In genomic region chr17:30922235-30922993, GRCh38 we compare ENCODE assay signal across 8 cellular contexts. TPM values are rescaled to one million over a fixed set of nuclear protein-coding genes. Genes with fewer than 3 reads are reported as not detected.
DNase-seq lines count a peak whose midpoint lies in the region; ATAC-seq, FAIRE-seq and TF ChIP-seq lines count a peak whose summit lies in the region.

No MANE protein-coding gene starts in this region.

- peaks cover 7 to 18% (median 14%) of the 10 kb centered on the region in 7 donors for H3K4me1 Mint-ChIP-seq in naive thymus-derived CD4-positive, alpha-beta T cell

- H3K79me2 ChIP-seq in endothelial cell of umbilical vein (ENCODE audit: control insufficient read depth, insufficient read depth, low read length) = no peaks in the 10 kb centered on the region

- H4K20me1 ChIP-seq in endothelial cell of umbilical vein (replicated peaks; ENCODE audit: control insufficient read depth, extremely low read depth, insufficient read depth, low read length) = no peaks in the 10 kb centered on the region

- no peaks in the 10 kb centered on the region for H3K9me3 Mint-ChIP-seq in naive thymus-derived CD4-positive, alpha-beta T cell

- in situ Hi-C loops in Panc1 (cut with HindIII; ENCODE audit: low pct_unique_long_range_greater_than_20kb, low sequenced_read_pairs) = no loop called here

- no peak overlapping the region for H3K9ac ChIP-seq in endothelial cell of umbilical vein (replicated peaks; ENCODE audit: extremely low read depth, insufficient read depth, low read length)

- H3K9me3 ChIP-seq in Panc1 (ENCODE audit: control insufficient read depth, insufficient read depth, low read depth, low read length) (no peaks in the 10 kb centered on the region), endothelial cell of umbilical vein (replicated peaks; ENCODE audit: control insufficient read depth, insufficient read depth, low read length) (no peaks in the 10 kb centered on the region)
- H3K9me3 ChIP-seq in naive thymus-derived CD4-positive, alpha-beta T cell (ENCODE audit: control insufficient read depth in 2 of 3, low read length in 3 of 3) = no peaks in the 10 kb centered on the region

- H3K27me3 ChIP-seq in Panc1 (ENCODE audit: control insufficient read depth, insufficient read depth, low read length) (peaks cover 9% of the 10 kb centered on the region), endothelial cell of umbilical vein (ENCODE audit: control insufficient read depth in 2 of 2, insufficient read depth in 2 of 2, low read length in 2 of 2) (peaks cover 10 to 20% of the 10 kb centered on the region in 2 experiments)
- H3K27me3 ChIP-seq in naive thymus-derived CD4-positive, alpha-beta T cell (ENCODE audit: control insufficient read depth in 2 of 2, insufficient read depth in 2 of 2, low read length in 2 of 2) = peaks cover 0 to 3% of the 10 kb centered on the region in 2 donors

- peak overlapping the region; percentile 24 for H3K4me2 ChIP-seq in endothelial cell of umbilical vein (ENCODE audit: insufficient read depth, low read length)

- H3K4me3 ChIP-seq in Panc1 (ENCODE audit: low read depth in 2 of 2, low read length in 2 of 2) (peak overlapping the region; percentile 43 to 53), endothelial cell of umbilical vein (replicated peaks in 1 of 3; ENCODE audit: insufficient read depth in 1 of 3, low read depth in 1 of 3, low read length in 3 of 3) (peak overlapping the region in 1 of 3 experiments; percentile 20)
- no peak overlapping the region for H3K4me3 ChIP-seq in naive thymus-derived CD4-positive, alpha-beta T cell (ENCODE audit: low read length)

- H3K27ac ChIP-seq in Panc1 (ENCODE audit: low read length) (no peak overlapping the region), endothelial cell of umbilical vein (ENCODE audit: insufficient read depth, low read depth, low read length) (no peak overlapping the region), RWPE1 (no peak overlapping the region)
- H3K27ac ChIP-seq in naive thymus-derived CD4-positive, alpha-beta T cell (ENCODE audit: low read depth, low read length) = no peak overlapping the region

- FAIRE-seq in endothelial cell of umbilical vein (lab: Jason Lieb, UNC) = no peak

- TF ChIP-seq CTCF in Panc1 (IDR thresholded peaks at IDR 0.05) (no peak), endothelial cell of umbilical vein (IDR thresholded peaks at IDR 0.05; ENCODE audit: extremely low read depth in 1 of 2, insufficient read depth in 1 of 2, low read depth in 1 of 2, low read length in 2 of 2) (no peak), RWPE1 (conservative IDR thresholded peaks at IDR 0.05; ENCODE audit: low read depth) (no peak)

- CTCF ChIA-PET in Panc1 (lab: Charles Lee) = interaction anchor here (0.6 kb wide), 1 partner anchor 288 kb away, joined by 3 read pairs; no protein-coding TSS in a partner anchor
- CTCF ChIA-PET in endothelial cell of umbilical vein (lab: Charles Lee) = interaction anchor here (1.0 to 1.7 kb wide), 2 partner anchors 12 to 48 kb away, joined by 3 to 4 read pairs; partner anchors contain the start of gene RNF135
- CTCF ChIA-PET in naive thymus-derived CD4-positive, alpha-beta T cell (lab: Charles Lee) = no interaction called here
- CTCF ChIA-PET in RWPE1 (lab: Yijun Ruan, JAX) = no interaction called here

- H3K36me3 Mint-ChIP-seq in naive thymus-derived CD4-positive, alpha-beta T cell = peaks cover 0 to 5% (median 2%) of the 10 kb centered on the region in 5 donors

- dilution Hi-C loops in endothelial cell of umbilical vein (cut with MboI; ENCODE audit: extremely low pct_ligation_motif_present, low sequenced_read_pairs) = no loop called here

- POLR2A ChIA-PET in Panc1 (lab: Charles Lee) = interaction anchor here (0.6 to 1.0 kb wide), 2 partner anchors 10 to 393 kb away, joined by 3 to 6 read pairs; no protein-coding TSS in a partner anchor
- POLR2A ChIA-PET in endothelial cell of umbilical vein (lab: Charles Lee) = interaction anchor here (0.6 kb wide), 1 partner anchor 17 kb away, joined by 3 read pairs; no protein-coding TSS in a partner anchor
- POLR2A ChIA-PET in naive thymus-derived CD4-positive, alpha-beta T cell (lab: Charles Lee) = no interaction called here
- POLR2A ChIA-PET in RWPE1 (lab: Yijun Ruan, JAX; ENCODE audit: low non-redundant PET) = no interaction called here

- H3K36me3 ChIP-seq in Panc1 (ENCODE audit: control insufficient read depth, insufficient read depth, low read length) (no peaks in the 10 kb centered on the region), endothelial cell of umbilical vein (ENCODE audit: control insufficient read depth in 2 of 2, extremely low read depth in 1 of 2, insufficient read depth in 2 of 2, low read length in 2 of 2) (no peaks in the 10 kb centered on the region)
- H3K36me3 ChIP-seq in naive thymus-derived CD4-positive, alpha-beta T cell (ENCODE audit: control insufficient read depth in 2 of 3, insufficient read depth in 3 of 3, low read length in 3 of 3) = no peaks in the 10 kb centered on the region

- H2AFZ ChIP-seq in endothelial cell of umbilical vein (ENCODE audit: low read depth, low read length) = peak overlapping the region; percentile 74

- DNase-seq in EL = peak; percentile 21
- DNase-seq in Panc1 (ENCODE audit: low read depth, low spot score) = no peak
- no peak for DNase-seq in endothelial cell of umbilical vein (ENCODE audit: low read depth, low spot score)
- peak in 1 of 9 donors; percentile 14 for DNase-seq in naive thymus-derived CD4-positive, alpha-beta T cell
- no peak for DNase-seq in HPDE6-E6E7 (ENCODE audit: extremely low spot score)
- no peak for DNase-seq in RWPE1 (ENCODE audit: low spot score)
- no peak for DNase-seq in GM19238 (ENCODE audit: insufficient read length, low spot score)

- peak overlapping the region in 1 of 9 donors; percentile 31 for H3K27ac Mint-ChIP-seq in naive thymus-derived CD4-positive, alpha-beta T cell

- intact Hi-C loops in Panc1 (cut with micrococcal nuclease; ENCODE audit: unreplicated experiment) (no loop called here), endothelial cell of umbilical vein (cut with micrococcal nuclease) (no loop called here)
- intact Hi-C loops in naive thymus-derived CD4-positive, alpha-beta T cell (cut with micrococcal nuclease) = no loop called here

- peaks cover 5% of the 10 kb centered on the region; the same call in 1 of the 2 replicates for H3K4me1 ChIP-seq in Panc1 (ENCODE audit: control insufficient read depth, insufficient read depth, low read length)
- peaks cover 19% of the 10 kb centered on the region for H3K4me1 ChIP-seq in endothelial cell of umbilical vein (ENCODE audit: control insufficient read depth, extremely low read depth, insufficient read depth, low read length)
- H3K4me1 ChIP-seq in naive thymus-derived CD4-positive, alpha-beta T cell (ENCODE audit: control insufficient read depth in 2 of 2, insufficient read depth in 2 of 2, low read length in 2 of 2) = no peaks in the 10 kb centered on the region

- no peaks in the 10 kb centered on the region for H3K9me1 ChIP-seq in endothelial cell of umbilical vein (replicated peaks; ENCODE audit: control insufficient read depth, extremely low read depth, insufficient read depth, low read length)

- H3K27me3 Mint-ChIP-seq in naive thymus-derived CD4-positive, alpha-beta T cell = peaks cover 40 to 65% (median 58%) of the 10 kb centered on the region in 5 donors

- ATAC-seq in Panc1 (peak; percentile 59), HG03039 (IDR thresholded peaks at IDR 0.05; ENCODE audit: unreplicated experiment) (no peak)
- ATAC-seq in naive thymus-derived CD4-positive, alpha-beta T cell = peak; percentile 58

- TF ChIP-seq POLR2A in endothelial cell of umbilical vein (IDR thresholded peaks at IDR 0.05; ENCODE audit: low read depth, low read length) = no peak

- peak overlapping the region; percentile 25 to 93 (median 72) for H3K4me3 Mint-ChIP-seq in naive thymus-derived CD4-positive, alpha-beta T cell

- BruUV-seq in Panc1 (replicated peaks; lab: Mats Ljungman, UMichigan) (no TSS peak), endothelial cell of umbilical vein (replicated peaks; lab: Mats Ljungman, UMichigan) (no TSS peak)

RNA-seq across cellular contexts. Expression of gene ADAP2, which starts 0.7 kb away (rescaled TPM):
- total RNA-seq in Panc1 (2021; ENCODE audit: unreplicated experiment) = 2.4 TPM
- polyA plus RNA-seq in Panc1 (2012; ENCODE audit: insufficient read length) = 2.5 TPM
- 1.0 and 1.1 TPM in 2 replicates for total RNA-seq in endothelial cell of umbilical vein
- polyA plus RNA-seq in endothelial cell of umbilical vein = 0.28 and 0.53 TPM in 2 replicates
- polyA plus RNA-seq in endothelial cell of umbilical vein (2011; cell fraction: cytosol; rRNA removed) = 0.21 and 0.23 TPM in 2 replicates
- 0.31 and 0.74 TPM in 2 replicates for polyA plus RNA-seq in endothelial cell of umbilical vein (2011; cell fraction: nucleus; rRNA removed)
- polyA plus RNA-seq in endothelial cell of umbilical vein (2012) = 0.33 and 0.38 TPM in 2 replicates
- polyA minus RNA-seq in endothelial cell of umbilical vein = 0.55 and 1.6 TPM in 2 replicates
- not detected for polyA minus RNA-seq in endothelial cell of umbilical vein (2011; cell fraction: cytosol; rRNA and poly(A)+ RNA removed)
- polyA minus RNA-seq in endothelial cell of umbilical vein (2011; cell fraction: nucleus; rRNA and poly(A)+ RNA removed) = 2.0 TPM in 1 of 2 replicates, not detected in the other
- total RNA-seq in naive thymus-derived CD4-positive, alpha-beta T cell = 10 to 100 TPM in 1 of 5 experiments, 1 to 10 TPM in 4; 2.6 to 18.9 (median 4.9) TPM
- polyA plus RNA-seq in naive thymus-derived CD4-positive, alpha-beta T cell = not detected

RNA-seq across cellular contexts. Expression of gene TEFM, which starts 16.4 kb away (rescaled TPM):
- total RNA-seq in Panc1 (2021; ENCODE audit: unreplicated experiment) (13.0 TPM), endothelial cell of umbilical vein (12.0 and 12.7 TPM in 2 replicates)
- polyA plus RNA-seq in Panc1 (2012; ENCODE audit: insufficient read length) = 6.9 TPM
- 3.7 and 4.8 TPM in 2 replicates for polyA plus RNA-seq in endothelial cell of umbilical vein
- polyA plus RNA-seq in endothelial cell of umbilical vein (2011; cell fraction: cytosol; rRNA removed) = 5.9 and 6.1 TPM in 2 replicates
- 8.2 and 8.7 TPM in 2 replicates for polyA plus RNA-seq in endothelial cell of umbilical vein (2011; cell fraction: nucleus; rRNA removed)
- polyA plus RNA-seq in endothelial cell of umbilical vein (2012) = 14.4 and 16.7 TPM in 2 replicates
- 5.5 and 6.7 TPM in 2 replicates for polyA minus RNA-seq in endothelial cell of umbilical vein
- polyA minus RNA-seq in endothelial cell of umbilical vein (2011; cell fraction: cytosol; rRNA and poly(A)+ RNA removed) = 5.9 TPM
- polyA minus RNA-seq in endothelial cell of umbilical vein (2011; cell fraction: nucleus; rRNA and poly(A)+ RNA removed) = 8.2 and 9.2 TPM in 2 replicates
- total RNA-seq in naive thymus-derived CD4-positive, alpha-beta T cell = 10 to 100 TPM in 4 of 5 experiments, 1 to 10 TPM in 1; 8.5 to 22.1 (median 16.5) TPM
- polyA plus RNA-seq in naive thymus-derived CD4-positive, alpha-beta T cell = 10 to 100 TPM; 18.2 to 23.1 TPM

RNA-seq across cellular contexts. Expression of gene RNF135, which starts 48.4 kb away (rescaled TPM):
- total RNA-seq in Panc1 (2021; ENCODE audit: unreplicated experiment) = 41.8 TPM
- polyA plus RNA-seq in Panc1 (2012; ENCODE audit: insufficient read length) = 38.0 TPM
- 11.6 and 11.7 TPM in 2 replicates for total RNA-seq in endothelial cell of umbilical vein
- 12.0 and 13.4 TPM in 2 replicates for polyA plus RNA-seq in endothelial cell of umbilical vein
- 12.8 and 13.8 TPM in 2 replicates for polyA plus RNA-seq in endothelial cell of umbilical vein (2011; cell fraction: cytosol; rRNA removed)
- polyA plus RNA-seq in endothelial cell of umbilical vein (2011; cell fraction: nucleus; rRNA removed) = 7.0 and 7.5 TPM in 2 replicates
- 13.4 and 16.8 TPM in 2 replicates for polyA plus RNA-seq in endothelial cell of umbilical vein (2012)
- 9.5 and 10.0 TPM in 2 replicates for polyA minus RNA-seq in endothelial cell of umbilical vein
- polyA minus RNA-seq in endothelial cell of umbilical vein (2011; cell fraction: cytosol; rRNA and poly(A)+ RNA removed) = 9.8 TPM
- 2.5 and 2.8 TPM in 2 replicates for polyA minus RNA-seq in endothelial cell of umbilical vein (2011; cell fraction: nucleus; rRNA and poly(A)+ RNA removed)
- total RNA-seq in naive thymus-derived CD4-positive, alpha-beta T cell = 10 to 100 TPM in 1 of 5 experiments, 1 to 10 TPM in 4; 3.4 to 18.7 (median 3.6) TPM
- 1 to 10 TPM; 2.0 to 2.2 TPM for polyA plus RNA-seq in naive thymus-derived CD4-positive, alpha-beta T cell

Comparison
In these comparisons a context has a peak if more than half of its experiments do, and no peak if none do; other contexts are left out.
1. CTCF ChIA-PET loops: an anchor here in Panc1 (0.6 kb wide) and endothelial cell of umbilical vein (1.0 to 1.7 kb wide); none called in naive thymus-derived CD4-positive, alpha-beta T cell and RWPE1.
2. POLR2A ChIA-PET loops: an anchor here in Panc1 (0.6 to 1.0 kb wide) and endothelial cell of umbilical vein (0.6 kb wide); none called in naive thymus-derived CD4-positive, alpha-beta T cell and RWPE1.